Comparison of ENCODE assay signal across 23 cellular contexts in genomic region chr18:24764766-24765165, GRCh38.
"Had no signal": no experiment of that assay in that cellular context is flagged by ENCODE, and none has a peak within 500 bp of the region (broad histone marks: within the 10 kb centered on the region; RNA-seq: fewer than 3 reads in every experiment).

No MANE protein-coding gene starts in this region.

- H3K4me1 Mint-ChIP-seq: activated naive CD8-positive, alpha-beta T cell treated with anti-CD3 and anti-CD28 coated beads for 36 hours; stimulated activated effector memory CD8-positive, alpha-beta T cell treated with anti-CD3 and anti-CD28 coated beads, Interleukin-12 subunit alpha, Interleukin-12 subunit beta, amount 100 ng/mL, for 72 hours had no signal

- H3K9me3 ChIP-seq: gastrocnemius medialis, ovary had no signal

- H3K36me3 ChIP-seq: ascending aorta, gastrocnemius medialis, ovary, tibial artery had no signal

- H3K36me3 Mint-ChIP-seq: stimulated activated effector memory CD8-positive, alpha-beta T cell treated with anti-CD3 and anti-CD28 coated beads, Interleukin-12 subunit alpha, Interleukin-12 subunit beta, amount 100 ng/mL, for 72 hours had no signal

- H3K4me3 Mint-ChIP-seq: activated naive CD4-positive, alpha-beta T cell treated with anti-CD3 and anti-CD28 coated beads for 36 hours; activated naive CD8-positive, alpha-beta T cell treated with anti-CD3 and anti-CD28 coated beads for 36 hours; activated T-helper 1 cell treated with anti-CD3 and anti-CD28 coated beads, Interleukin-12 subunit alpha, Interleukin-12 subunit beta, Interleukin-2, Interleukin-4 antibody, amounts not matched to agents 30 ng/mL and 10 ng/mL and 1 ng/mL, durations not matched to agents 14 hours and 24 hours and 36 hours; brain; effector memory CD8-positive, alpha-beta T cell; stimulated activated effector memory CD8-positive, alpha-beta T cell treated with anti-CD3 and anti-CD28 coated beads, Interleukin-12 subunit alpha, Interleukin-12 subunit beta, amount 100 ng/mL, for 72 hours; stimulated activated naive CD8-positive, alpha-beta T cell treated with anti-CD3 and anti-CD28 coated beads, Interleukin-15, Interleukin-2, amounts not matched to agents 100 ng/mL and 50 ng/mL, for 24 hours had no signal

- H3K9me3 Mint-ChIP-seq: activated naive CD4-positive, alpha-beta T cell treated with anti-CD3 and anti-CD28 coated beads for 36 hours; effector memory CD8-positive, alpha-beta T cell; stimulated activated naive CD8-positive, alpha-beta T cell treated with anti-CD3 and anti-CD28 coated beads, Interleukin-15, Interleukin-2, amounts not matched to agents 100 ng/mL and 50 ng/mL, for 24 hours had no signal

- H3K27me3 Mint-ChIP-seq: progenitor cell of endocrine pancreas had no signal

- H3K27me3 ChIP-seq: ascending aorta, gastrocnemius medialis, ovary, tibial artery had no signal

- DNase-seq: activated CD4-positive, alpha-beta T cell treated with anti-CD3 and anti-CD28 coated beads for 48 hours; activated CD4-positive, alpha-beta T cell treated with anti-CD3 and anti-CD28 coated beads, Interleukin-2, amount 50 U/mL, for 48 hours; activated CD8-positive, alpha-beta memory T cell treated with anti-CD3 and anti-CD28 coated beads for 24 hours; activated effector memory CD4-positive, alpha-beta T cell treated with anti-CD3 and anti-CD28 coated beads, Interleukin-2, amount 50 U/mL, for 16 hours; activated naive CD4-positive, alpha-beta T cell treated with anti-CD3 and anti-CD28 coated beads for 36 hours; activated naive CD8-positive, alpha-beta T cell treated with anti-CD3 and anti-CD28 coated beads for 36 hours; effector memory CD8-positive, alpha-beta T cell; gastrocnemius medialis; glutamatergic neuron; islet precursor cell; mammary epithelial cell; ovary; small intestine; stimulated activated CD4-positive, alpha-beta T cell treated with anti-CD3 and anti-CD28 coated beads, Interleukin-4, amount 100 ng/mL, for 24 hours; tibial artery had no signal

- H3K27ac ChIP-seq: ascending aorta, coronary artery, gastrocnemius medialis, ovary, tibial artery, VCaP had no signal

- H3K27ac Mint-ChIP-seq: activated naive CD4-positive, alpha-beta T cell treated with anti-CD3 and anti-CD28 coated beads for 36 hours; activated naive CD8-positive, alpha-beta T cell treated with anti-CD3 and anti-CD28 coated beads for 36 hours; activated T-helper 1 cell treated with anti-CD3 and anti-CD28 coated beads, Interleukin-12 subunit alpha, Interleukin-12 subunit beta, Interleukin-2, Interleukin-4 antibody, amounts not matched to agents 30 ng/mL and 10 ng/mL and 1 ng/mL, durations not matched to agents 14 hours and 24 hours and 36 hours; effector memory CD8-positive, alpha-beta T cell; progenitor cell of endocrine pancreas; stimulated activated effector memory CD8-positive, alpha-beta T cell treated with anti-CD3 and anti-CD28 coated beads, Interleukin-12 subunit alpha, Interleukin-12 subunit beta, amount 100 ng/mL, for 72 hours; stimulated activated naive CD8-positive, alpha-beta T cell treated with anti-CD3 and anti-CD28 coated beads, Interleukin-15, Interleukin-2, amounts not matched to agents 100 ng/mL and 50 ng/mL, for 24 hours had no signal

- H3K4me3 ChIP-seq: ascending aorta, coronary artery, gastrocnemius medialis, ovary, tibial artery had no signal
